14 cellular contexts compared by ENCODE assay signal in the genomic region with DNA sequence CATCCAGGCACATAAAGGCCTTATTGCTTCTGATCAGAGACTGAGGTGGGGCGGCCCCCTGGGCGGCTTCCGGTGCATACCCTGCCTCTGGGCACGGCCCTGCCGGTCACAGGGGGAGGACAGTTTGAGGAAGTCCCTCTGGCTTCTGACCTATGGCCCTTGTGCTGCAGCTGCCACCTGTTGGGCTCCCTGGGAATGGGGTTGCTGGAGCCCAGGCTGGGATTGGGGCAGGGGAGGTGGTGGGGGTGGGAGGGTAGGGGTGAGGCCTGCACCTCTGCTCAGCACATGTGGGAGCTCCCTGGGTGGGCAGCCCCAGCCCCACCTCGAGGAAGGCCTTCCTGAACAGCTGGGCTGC. TPM values are rescaled to one million over a fixed set of nuclear protein-coding genes. Genes with fewer than 3 reads are reported as not detected.
DNase-seq lines count a peak whose midpoint lies in the region; ATAC-seq, FAIRE-seq and TF ChIP-seq lines count a peak whose summit lies in the region.
"Had no signal": no experiment of that assay in that cellular context is flagged by ENCODE, and none has a peak within 500 bp of the region (broad histone marks: within the 10 kb centered on the region; RNA-seq: fewer than 3 reads in every experiment).

No MANE protein-coding gene starts in this region.

- no peak overlapping the region for H3K4me3 Mint-ChIP-seq in astrocyte (ENCODE audit: unreplicated experiment)
- peak overlapping the region; percentile 52 to 62 for H3K4me3 Mint-ChIP-seq in stimulated activated naive B cell treated with anti-CD40 and anti-IgM and Interleukin-4, amounts not matched to agents 10 μg/mL and 1 μg/mL and 100 μg/mL, for 72 hours
- H3K4me3 Mint-ChIP-seq: activated B cell treated with CpG ODN at 0.5 μM for 24 hours had no signal

- H3K4me1 ChIP-seq in astrocyte (ENCODE audit: insufficient read depth, low read length): peaks cover 3% of the 10 kb centered on the region

- H3K27me3 ChIP-seq in astrocyte (ENCODE audit: insufficient read depth, low read length): no peaks in the 10 kb centered on the region

- H3K27ac ChIP-seq in astrocyte (ENCODE audit: low read depth, low read length): no peak overlapping the region

- no peaks in the 10 kb centered on the region for H3K9me3 Mint-ChIP-seq in astrocyte (ENCODE audit: unreplicated experiment)
- no peaks in the 10 kb centered on the region for H3K9me3 Mint-ChIP-seq in stimulated activated naive B cell treated with anti-CD40 and anti-IgM and Interleukin-4, amounts not matched to agents 10 μg/mL and 1 μg/mL and 100 μg/mL, for 72 hours
- H3K9me3 Mint-ChIP-seq: activated B cell treated with CpG ODN at 0.5 μM for 24 hours had no signal

- H3K27ac Mint-ChIP-seq in astrocyte (ENCODE audit: unreplicated experiment): no peak overlapping the region
- H3K27ac Mint-ChIP-seq in stimulated activated naive B cell treated with anti-CD40 and anti-IgM and Interleukin-4, amounts not matched to agents 10 μg/mL and 1 μg/mL and 100 μg/mL, for 72 hours: no peak overlapping the region
- H3K27ac Mint-ChIP-seq: activated B cell treated with CpG ODN at 0.5 μM for 24 hours had no signal

- H3K36me3 ChIP-seq in astrocyte (ENCODE audit: insufficient read depth, low read length): no peaks in the 10 kb centered on the region

- no peak overlapping the region for H3K4me3 ChIP-seq in astrocyte (ENCODE audit: insufficient read depth, low read depth, low read length)

- DNase-seq in D721Med (ENCODE audit: insufficient read length, low spot score): peak; percentile 12
- DNase-seq in GM19239 (ENCODE audit: insufficient read length, low spot score): peak; percentile 51
- no peak for DNase-seq in astrocyte (ENCODE audit: low read depth)
- DNase-seq in stimulated activated naive B cell treated with anti-CD40 and anti-IgM and Interleukin-4, amounts not matched to agents 10 μg/mL and 1 μg/mL and 100 μg/mL, for 72 hours: no peak
- no peak for DNase-seq in NCI-H69 (lab: John Stamatoyannopoulos, UW)
- DNase-seq in NCI-H1436 treated with DMSO at 0.1 percent for 48 hours (lab: John Stamatoyannopoulos, UW): no peak
- DNase-seq: activated B cell treated with CpG ODN at 0.5 μM for 24 hours; activated naive CD4-positive, alpha-beta T cell treated with Interleukin-2 at 50 U/mL for 16 hours; C1 segment of cervical spinal cord; HCEC 1CT; NCI-H146; NCI-H2227 treated with DMSO at 0.1 percent for 48 hours; substantia nigra had no signal

- no peaks in the 10 kb centered on the region for H3K9me3 ChIP-seq in astrocyte (ENCODE audit: insufficient read depth, low read depth, low read length)

- peaks cover 10% of the 10 kb centered on the region for H3K36me3 Mint-ChIP-seq in astrocyte (ENCODE audit: low read depth, unreplicated experiment)
- peaks cover 21 to 27% of the 10 kb centered on the region in 2 donors for H3K36me3 Mint-ChIP-seq in stimulated activated naive B cell treated with anti-CD40 and anti-IgM and Interleukin-4, amounts not matched to agents 10 μg/mL and 1 μg/mL and 100 μg/mL, for 72 hours

- no peak for TF ChIP-seq CTCF in D721Med (IDR thresholded peaks at IDR 0.05; ENCODE audit: insufficient read depth, missing control alignments)
- TF ChIP-seq CTCF in astrocyte (IDR thresholded peaks at IDR 0.05; ENCODE audit: insufficient read depth, low read depth, low read length): no peak

- peaks cover 6% of the 10 kb centered on the region for H3K4me1 Mint-ChIP-seq in astrocyte (ENCODE audit: low read depth, unreplicated experiment)
- peaks cover 4 to 23% of the 10 kb centered on the region in 2 donors for H3K4me1 Mint-ChIP-seq in stimulated activated naive B cell treated with anti-CD40 and anti-IgM and Interleukin-4, amounts not matched to agents 10 μg/mL and 1 μg/mL and 100 μg/mL, for 72 hours

- peak; percentile 44 to 56 for ATAC-seq in stimulated activated naive B cell treated with anti-CD40 and anti-IgM and Interleukin-4, amounts not matched to agents 10 μg/mL and 1 μg/mL and 100 μg/mL, for 72 hours (replicated peaks)
- no peak for ATAC-seq in GM18517 (IDR thresholded peaks at IDR 0.05; ENCODE audit: unreplicated experiment)

- peak overlapping the region; percentile 26 for H3K4me2 ChIP-seq in astrocyte (ENCODE audit: low read length)

- peaks cover 11% of the 10 kb centered on the region for H4K20me1 ChIP-seq in astrocyte (ENCODE audit: insufficient read depth, low read length)

- FAIRE-seq in D721Med (lab: Jason Lieb, UNC) (no peak), GM19239 (lab: Jason Lieb, UNC) (no peak), astrocyte (lab: Jason Lieb, UNC) (no peak)

- no peak overlapping the region for H3K9ac ChIP-seq in astrocyte (ENCODE audit: low read length)

- H3K79me2 ChIP-seq in astrocyte (ENCODE audit: insufficient read depth, low read length): no peaks in the 10 kb centered on the region

- H3K27me3 Mint-ChIP-seq in astrocyte (ENCODE audit: low read depth, unreplicated experiment): peaks cover 2% of the 10 kb centered on the region
- no peaks in the 10 kb centered on the region for H3K27me3 Mint-ChIP-seq in stimulated activated naive B cell treated with anti-CD40 and anti-IgM and Interleukin-4, amounts not matched to agents 10 μg/mL and 1 μg/mL and 100 μg/mL, for 72 hours
- H3K27me3 Mint-ChIP-seq: activated B cell treated with CpG ODN at 0.5 μM for 24 hours had no signal

- H2AFZ ChIP-seq in astrocyte (ENCODE audit: low read depth, low read length): no peak overlapping the region

RNA-seq across cellular contexts. Expression of a gene that starts 10.7 kb away (rescaled TPM):
- 8.1 and 9.0 TPM in 2 replicates for total RNA-seq in astrocyte

RNA-seq across cellular contexts. Expression of a gene that starts 13.4 kb away (rescaled TPM):
- total RNA-seq in astrocyte: 21.4 and 21.7 TPM in 2 replicates

RNA-seq across cellular contexts. Expression of a gene that starts 14.6 kb away (rescaled TPM):
- 115 and 123 TPM in 2 replicates for total RNA-seq in astrocyte

RNA-seq across cellular contexts. Expression of a gene that starts 18.3 kb away (rescaled TPM):
- total RNA-seq in astrocyte: 64.8 and 65.1 TPM in 2 replicates

RNA-seq across cellular contexts. Expression of a gene that starts 20.7 kb away (rescaled TPM):
- 8.5 and 9.4 TPM in 2 replicates for total RNA-seq in astrocyte

Comparison
In these comparisons a context has a peak if more than half of its experiments do, and no peak if none do; other contexts are left out.
1. DNase-seq: peak in D721Med (single experiment) and GM19239 (single experiment); none in astrocyte (single experiment), stimulated activated naive B cell treated with anti-CD40 and anti-IgM and Interleukin-4, amounts not matched to agents 10 μg/mL and 1 μg/mL and 100 μg/mL, for 72 hours (single experiment), NCI-H69 (single experiment) and NCI-H1436 treated with DMSO at 0.1 percent for 48 hours (single experiment).